Comparison of ENCODE assay signal across 8 cellular contexts in the genomic region with DNA sequence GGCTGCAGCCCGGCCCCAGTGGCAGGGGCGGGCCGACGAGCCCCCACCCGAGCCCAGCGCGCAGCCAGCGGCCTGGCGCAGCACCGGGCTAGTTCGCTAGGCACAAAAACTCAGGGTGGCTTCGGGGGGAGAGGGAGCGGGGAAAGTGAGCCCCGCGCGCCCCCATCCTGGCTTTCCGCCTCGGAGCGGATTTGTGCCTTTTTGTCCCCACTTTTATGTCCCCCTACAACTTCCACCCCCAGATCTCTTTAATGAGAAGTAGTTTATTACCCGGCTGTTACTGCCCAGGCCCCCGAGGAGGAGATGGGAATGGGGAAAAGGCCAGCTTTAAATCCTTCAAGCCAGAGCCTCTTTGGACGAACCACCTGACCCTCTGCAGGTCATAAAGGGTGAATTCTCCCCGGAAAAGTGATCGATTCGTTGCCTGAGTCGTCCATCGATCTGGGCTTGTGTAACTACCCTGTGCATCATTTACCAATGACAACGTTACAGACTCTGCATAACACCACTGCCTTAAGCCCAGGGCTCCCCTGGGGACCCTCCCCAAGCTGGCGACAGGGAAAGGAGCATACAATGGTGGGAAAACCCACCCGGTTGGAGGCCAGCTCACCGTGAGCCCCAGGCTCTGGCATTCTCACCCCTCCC. TPM values are rescaled to one million over a fixed set of nuclear protein-coding genes. Genes with fewer than 3 reads are reported as not detected.
A peak's percentile ranks its signal among the peaks of the same experiment; 100 is the strongest.
DNase-seq lines count a peak whose midpoint lies in the region; TF ChIP-seq lines count a peak whose summit lies in the region.

No MANE protein-coding gene starts in this region.

- peak overlapping the region; percentile 58 for H3K4me3 ChIP-seq in HEK293 (ENCODE audit: low read depth, low read length)
- peak overlapping the region; percentile 67 for H3K4me3 ChIP-seq in iPS-18c (ENCODE audit: insufficient read depth, low read depth, low read length)
- H3K4me3 ChIP-seq in skeletal muscle cell (ENCODE audit: low read depth, low read length): peak overlapping the region; percentile 80

- POLR2A ChIA-PET in HEK293 (lab: Yijun Ruan, JAX): no interaction called here

- CTCF ChIA-PET in HEK293 (lab: Yijun Ruan, JAX): interaction anchor here (0.6 to 8.2 kb wide), 7 partner anchors 21 to 258 kb away, joined by 3 to 90 read pairs (median 4); no protein-coding TSS in a partner anchor

- H3K27me3 Mint-ChIP-seq in activated naive CD8-positive, alpha-beta T cell: peaks cover 21% of the 10 kb centered on the region

- H3K27ac Mint-ChIP-seq in activated naive CD8-positive, alpha-beta T cell: no peak overlapping the region

- peaks cover 4% of the 10 kb centered on the region; the same call in 1 of the 2 replicates for H3K4me1 ChIP-seq in HEK293 (ENCODE audit: control insufficient read depth, insufficient read depth, low read length)

- no peaks in the 10 kb centered on the region for H3K9me3 Mint-ChIP-seq in activated naive CD8-positive, alpha-beta T cell (ENCODE audit: low read depth)

- peak overlapping the region; percentile 77 for H3K4me3 Mint-ChIP-seq in activated naive CD8-positive, alpha-beta T cell

- peaks cover 0 to 2% of the 10 kb centered on the region in 2 experiments; a peak in 1 of 3 replicates for H3K36me3 ChIP-seq in HEK293 (ENCODE audit: control insufficient read depth in 2 of 2, insufficient read depth in 1 of 2, low read length in 2 of 2)

- no peak overlapping the region for H3K27ac ChIP-seq in HEK293 (ENCODE audit: extremely low read depth, low read depth, low read length)

- DNase-seq in skeletal muscle cell (ENCODE audit: low read depth): no peak
- DNase-seq in ureter (ENCODE audit: low spot score): no peak
- DNase-seq in NCI-H2227 (lab: John Stamatoyannopoulos, UW; ENCODE audit: unreplicated experiment): no peak
- DNase-seq in SK-N-DZ (ENCODE audit: low spot score): no peak
- DNase-seq in DMS 273 treated with DMSO at 0.1 percent for 48 hours (lab: John Stamatoyannopoulos, UW): no peak

- TF ChIP-seq CTCF in HEK293 (tag by site-specific recombination; IDR thresholded peaks at IDR 0.05): no peak

- H3K4me1 Mint-ChIP-seq in activated naive CD8-positive, alpha-beta T cell (ENCODE audit: low read depth): peaks cover 15% of the 10 kb centered on the region

- no peaks in the 10 kb centered on the region for H3K36me3 Mint-ChIP-seq in activated naive CD8-positive, alpha-beta T cell

- H3K9me3 ChIP-seq in HEK293 (ENCODE audit: control insufficient read depth, insufficient read depth, low read depth, low read length) (no peaks in the 10 kb centered on the region), iPS-18c (ENCODE audit: control insufficient read depth, insufficient read depth, low read length) (no peaks in the 10 kb centered on the region)

TF ChIP-seq in HEK293, 187 proteins besides CTCF, POLR2A, EP300 and RAD21:
- no peak for TF ChIP-seq ZNF366 (tag by site-specific recombination; conservative IDR thresholded peaks at IDR 0.05)
- TF ChIP-seq ZIC2 (tag by site-specific recombination; IDR thresholded peaks at IDR 0.05): no peak
- no peak for TF ChIP-seq SETDB1 (IDR thresholded peaks at IDR 0.05; ENCODE audit: insufficient read length, low read length)
- TF ChIP-seq ZNF560 (tag by site-specific recombination; IDR thresholded peaks at IDR 0.05; ENCODE audit: borderline replicate concordance): no peak
- no peak for TF ChIP-seq ZNF223 (tag by site-specific recombination; IDR thresholded peaks at IDR 0.05)
- no peak for TF ChIP-seq ZNF335 (tag by site-specific recombination; conservative IDR thresholded peaks at IDR 0.05)
- TF ChIP-seq, protein P1, sequence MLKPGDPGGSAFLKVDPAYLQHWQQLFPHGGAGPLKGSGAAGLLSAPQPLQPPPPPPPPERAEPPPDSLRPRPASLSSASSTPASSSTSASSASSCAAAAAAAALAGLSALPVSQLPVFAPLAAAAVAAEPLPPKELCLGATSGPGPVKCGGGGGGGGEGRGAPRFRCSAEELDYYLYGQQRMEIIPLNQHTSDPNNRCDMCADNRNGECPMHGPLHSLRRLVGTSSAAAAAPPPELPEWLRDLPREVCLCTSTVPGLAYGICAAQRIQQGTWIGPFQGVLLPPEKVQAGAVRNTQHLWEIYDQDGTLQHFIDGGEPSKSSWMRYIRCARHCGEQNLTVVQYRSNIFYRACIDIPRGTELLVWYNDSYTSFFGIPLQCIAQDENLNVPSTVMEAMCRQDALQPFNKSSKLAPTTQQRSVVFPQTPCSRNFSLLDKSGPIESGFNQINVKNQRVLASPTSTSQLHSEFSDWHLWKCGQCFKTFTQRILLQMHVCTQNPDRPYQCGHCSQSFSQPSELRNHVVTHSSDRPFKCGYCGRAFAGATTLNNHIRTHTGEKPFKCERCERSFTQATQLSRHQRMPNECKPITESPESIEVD (tag by site-specific recombination; IDR thresholded peaks at IDR 0.05): no peak
- TF ChIP-seq ZNF214 (tag by site-specific recombination; IDR thresholded peaks at IDR 0.05; ENCODE audit: borderline replicate concordance): no peak
- TF ChIP-seq ZNF23 (tag by site-specific recombination; IDR thresholded peaks at IDR 0.05; ENCODE audit: borderline replicate concordance): no peak
- no peak for TF ChIP-seq ZNF221 (tag by site-specific recombination; IDR thresholded peaks at IDR 0.05; ENCODE audit: borderline replicate concordance)
- TF ChIP-seq ZNF26 (tag by site-specific recombination; IDR thresholded peaks at IDR 0.05): no peak
- no peak for TF ChIP-seq OVOL3 (tag by site-specific recombination; IDR thresholded peaks at IDR 0.05)
- TF ChIP-seq ZNF148 (tag by site-specific recombination; IDR thresholded peaks at IDR 0.05; ENCODE audit: borderline replicate concordance): no peak

RNA-seq across cellular contexts. Expression of gene SH3PXD2A, which starts 0.6 kb away (rescaled TPM):
- total RNA-seq in ureter: 50.3 TPM
- polyA plus RNA-seq in SK-N-DZ (2014; cell fraction: cytosol; rRNA removed): 5.3 and 5.6 TPM in 2 replicates
- polyA plus RNA-seq in SK-N-DZ (2014; cell fraction: nucleus; rRNA removed): 9.6 and 14.8 TPM in 2 replicates
